In the genomic region with DNA sequence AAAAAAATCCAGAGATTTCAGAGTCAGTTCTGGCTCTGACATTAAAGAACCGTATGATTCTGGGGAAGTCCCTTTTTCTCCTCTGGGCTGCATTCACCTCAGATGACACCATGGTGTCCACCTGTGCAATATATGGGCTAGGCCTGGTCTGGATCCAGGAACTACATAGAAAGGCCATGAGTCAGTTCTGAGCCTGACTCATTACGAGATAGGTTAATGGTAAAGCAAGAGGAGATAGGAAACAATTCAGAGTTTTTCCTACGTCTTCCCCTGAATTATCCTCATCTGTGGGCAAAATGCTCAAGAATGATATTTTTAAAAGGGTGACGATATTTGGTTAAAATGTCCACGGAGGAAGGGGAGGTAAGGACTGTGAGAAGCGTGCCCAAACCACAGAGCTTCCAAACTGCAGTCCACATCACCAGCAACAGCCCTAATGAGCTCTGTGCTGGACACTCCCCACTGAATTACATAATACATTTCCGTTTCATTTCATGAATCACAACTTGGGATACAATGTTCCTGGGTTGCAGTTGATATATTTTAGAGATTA, we compare ENCODE assay signal across 9 cellular contexts.
DNase-seq lines count a peak whose midpoint lies in the region; ATAC-seq, FAIRE-seq and TF ChIP-seq lines count a peak whose summit lies in the region.
"Had no signal": no experiment of that assay in that cellular context is flagged by ENCODE, and none has a peak within 500 bp of the region (broad histone marks: within the 10 kb centered on the region; RNA-seq: fewer than 3 reads in every experiment).

No MANE protein-coding gene starts in this region.

- no peaks in the 10 kb centered on the region for H3K79me2 ChIP-seq in fibroblast of lung (ENCODE audit: control insufficient read depth, insufficient read depth, low read length)

- TF ChIP-seq CTCF in fibroblast of lung (conservative IDR thresholded peaks at IDR 0.05 in 1 of 2, IDR thresholded peaks at IDR 0.05 in 1 of 2; ENCODE audit: low read depth in 1 of 2, low read length in 2 of 2), result no peak

- peaks cover 15% of the 10 kb centered on the region for H3K4me1 ChIP-seq in fibroblast of lung (ENCODE audit: control insufficient read depth, extremely low read depth, insufficient read depth, low read length)

- H3K27me3 ChIP-seq in fibroblast of lung (ENCODE audit: control insufficient read depth, insufficient read depth, low read length), result no peaks in the 10 kb centered on the region

- no peak overlapping the region for H2AFZ ChIP-seq in fibroblast of lung (ENCODE audit: low read length)

- no peaks in the 10 kb centered on the region for H3K36me3 ChIP-seq in fibroblast of lung (ENCODE audit: control insufficient read depth, insufficient read depth, low read length)

- no peak overlapping the region for H3K9ac ChIP-seq in fibroblast of lung (ENCODE audit: insufficient read depth, low read length)

- H3K27ac ChIP-seq in fibroblast of lung (ENCODE audit: insufficient read depth, low read length), result peak overlapping the region; percentile 36

- intact Hi-C loops in head of caudate nucleus (cut with DNase I), result no loop called here

- H4K20me1 ChIP-seq in fibroblast of lung (ENCODE audit: control insufficient read depth, extremely low read depth, insufficient read depth, low read length), result no peaks in the 10 kb centered on the region

- H3K9me3 ChIP-seq in fibroblast of lung (ENCODE audit: control insufficient read depth, insufficient read depth, low read depth, low read length), result no peaks in the 10 kb centered on the region

- FAIRE-seq in RCC 7860 (lab: Jason Lieb, UNC), result peak; percentile 99

- DNase-seq in GM04503 (ENCODE audit: low read depth), result peak; percentile 95
- DNase-seq in RCC 7860 (ENCODE audit: low spot score), result peak; percentile 98
- DNase-seq in fibroblast of lung (ENCODE audit: low read depth in 2 of 2), result peak; percentile 85 to 98
- peak; percentile 26 for DNase-seq in pulmonary artery endothelial cell (ENCODE audit: low read depth, low spot score)
- no peak for DNase-seq in head of caudate nucleus
- DNase-seq: NCI-H446 had no signal

- H3K4me2 ChIP-seq in fibroblast of lung (ENCODE audit: extremely low read depth, insufficient read depth, low read length), result peak overlapping the region; percentile 18

- H3K4me3 ChIP-seq in fibroblast of lung (replicated peaks in 1 of 4; ENCODE audit: control extremely low read depth in 1 of 4, insufficient read depth in 1 of 4, low read depth in 3 of 4, low read length in 4 of 4), result no peak overlapping the region

- ATAC-seq in HG02981 (IDR thresholded peaks at IDR 0.05; ENCODE audit: unreplicated experiment) (no peak), GM18868 (IDR thresholded peaks at IDR 0.05; ENCODE audit: unreplicated experiment) (no peak), GM21529 (IDR thresholded peaks at IDR 0.05; ENCODE audit: unreplicated experiment) (no peak)

Comparison
In these comparisons a context has a peak if more than half of its experiments do, and no peak if none do; other contexts are left out.
1. DNase-seq: peak in GM04503 (single experiment), RCC 7860 (single experiment), fibroblast of lung (2 of 2) and pulmonary artery endothelial cell (single experiment); none in head of caudate nucleus (0 of 42).